ENCODE assay signal across 13 cellular contexts in genomic region chr6:82057846-82058554, GRCh38.
A peak's percentile ranks its signal among the peaks of the same experiment; 100 is the strongest.
DNase-seq lines count a peak whose midpoint lies in the region; ATAC-seq, FAIRE-seq and TF ChIP-seq lines count a peak whose summit lies in the region.
"Had no signal": no experiment of that assay in that cellular context is flagged by ENCODE, and none has a peak within 500 bp of the region (broad histone marks: within the 10 kb centered on the region; RNA-seq: fewer than 3 reads in every experiment).

No MANE protein-coding gene starts in this region.

- H3K9me3 ChIP-seq in keratinocyte (ENCODE audit: control insufficient read depth, low read depth, low read length) = no peaks in the 10 kb centered on the region
- no peaks in the 10 kb centered on the region for H3K9me3 ChIP-seq in MM.1S (replicated peaks; ENCODE audit: insufficient read depth, low read length)
- H3K9me3 ChIP-seq: mucosa of descending colon, tibial artery had no signal

- H3K4me1 ChIP-seq in keratinocyte (ENCODE audit: control insufficient read depth, extremely low read depth, insufficient read depth, low read length) (no peaks in the 10 kb centered on the region), MM.1S (ENCODE audit: low read length) (no peaks in the 10 kb centered on the region)

- no peak for ATAC-seq in GM21367 (IDR thresholded peaks at IDR 0.05; ENCODE audit: unreplicated experiment)
- ATAC-seq in GM18907 (IDR thresholded peaks at IDR 0.05; ENCODE audit: unreplicated experiment) = no peak
- ATAC-seq: HCT116, mucosa of descending colon had no signal

- H3K9me2 ChIP-seq in MM.1S (replicated peaks; ENCODE audit: insufficient read depth, low read length) = no peaks in the 10 kb centered on the region

- dilution Hi-C loops in keratinocyte (cut with MboI; ENCODE audit: extremely low pct_ligation_motif_present, low sequenced_read_pairs) = no loop called here

- TF ChIP-seq CTCF in keratinocyte (optimal IDR thresholded peaks at IDR 0.05 in 1 of 3, IDR thresholded peaks at IDR 0.05 in 1 of 3, conservative IDR thresholded peaks at IDR 0.05 in 1 of 3; ENCODE audit: extremely low read depth in 1 of 3, insufficient read depth in 2 of 3, low read length in 3 of 3) (no peak), MM.1S (IDR thresholded peaks at IDR 0.05; ENCODE audit: low read length) (no peak)

- peak; percentile 74 for DNase-seq in COLO829 (ENCODE audit: low spot score)
- peak; percentile 78 for DNase-seq in NCI-H1694 treated with DMSO at 0.1 percent for 48 hours (lab: John Stamatoyannopoulos, UW)
- peak; percentile 31 for DNase-seq in brain pericyte (ENCODE audit: low read depth, low spot score)
- no peak for DNase-seq in keratinocyte (ENCODE audit: low read depth, low spot score)
- DNase-seq in MM.1S = no peak
- DNase-seq in iPS-NIHi11 (ENCODE audit: low spot score) = no peak
- DNase-seq: activated naive CD4-positive, alpha-beta T cell treated with anti-CD3 and anti-CD28 coated beads, Interleukin-2, amount 50 U/mL, for 16 hours; CD8-positive, alpha-beta memory T cell; mucosa of descending colon; tibial artery had no signal

- H3K9me1 ChIP-seq in keratinocyte (ENCODE audit: control insufficient read depth, extremely low read depth, insufficient read depth, low read length) = no peaks in the 10 kb centered on the region

- H3K4me3 ChIP-seq in keratinocyte (ENCODE audit: control insufficient read depth in 2 of 3, extremely low read depth in 1 of 3, insufficient read depth in 2 of 3, low read depth in 1 of 3, low read length in 3 of 3) = no peak overlapping the region
- H3K4me3 ChIP-seq in MM.1S (ENCODE audit: low read length) = no peak overlapping the region
- H3K4me3 ChIP-seq: mucosa of descending colon, tibial artery had no signal

- no peak overlapping the region for H3K4me2 ChIP-seq in keratinocyte (ENCODE audit: control insufficient read depth, extremely low read depth, insufficient read depth, low read depth, low read length)
- no peak overlapping the region for H3K4me2 ChIP-seq in MM.1S (ENCODE audit: low read depth, low read length)

- H3K79me2 ChIP-seq in keratinocyte (ENCODE audit: control insufficient read depth, insufficient read depth, low read length) = no peaks in the 10 kb centered on the region
- H3K79me2 ChIP-seq in MM.1S (ENCODE audit: low read length) = no peaks in the 10 kb centered on the region

- H3K27ac ChIP-seq in keratinocyte (ENCODE audit: control insufficient read depth, insufficient read depth, low read length) (no peak overlapping the region), MM.1S (ENCODE audit: low read length) (no peak overlapping the region)
- H3K27ac ChIP-seq: tibial artery had no signal

- peak; percentile 48 for FAIRE-seq in keratinocyte (lab: Jason Lieb, UNC)

- H3F3A ChIP-seq in MM.1S (ENCODE audit: insufficient read depth, low read length) = no peaks in the 10 kb centered on the region

- H3K36me3 ChIP-seq in keratinocyte (ENCODE audit: control insufficient read depth in 2 of 2, extremely low read depth in 1 of 2, insufficient read depth in 2 of 2, low read length in 2 of 2) = no peaks in the 10 kb centered on the region
- no peaks in the 10 kb centered on the region for H3K36me3 ChIP-seq in MM.1S (replicated peaks; ENCODE audit: insufficient read depth, low read length)
- H3K36me3 ChIP-seq: tibial artery had no signal

- no peak overlapping the region for H3K9ac ChIP-seq in keratinocyte (ENCODE audit: control insufficient read depth, extremely low read depth, insufficient read depth, low read length)
- no peak overlapping the region for H3K9ac ChIP-seq in MM.1S (ENCODE audit: low read length)

- H3K27me3 ChIP-seq in keratinocyte (ENCODE audit: control insufficient read depth, extremely low read depth, insufficient read depth, low read length) = no peaks in the 10 kb centered on the region
- H3K27me3 ChIP-seq in MM.1S (replicated peaks; ENCODE audit: insufficient read depth, low read length) = no peaks in the 10 kb centered on the region
- H3K27me3 ChIP-seq: tibial artery had no signal

- H2AFZ ChIP-seq in keratinocyte (ENCODE audit: control insufficient read depth, low read length) (no peak overlapping the region), MM.1S (ENCODE audit: low read length) (no peak overlapping the region)

- no peaks in the 10 kb centered on the region for H4K20me1 ChIP-seq in keratinocyte (ENCODE audit: control insufficient read depth, extremely low read depth, insufficient read depth, low read length)
- no peaks in the 10 kb centered on the region for H4K20me1 ChIP-seq in MM.1S (ENCODE audit: insufficient read depth, low read length)

Comparison
In these comparisons a context has a peak if more than half of its experiments do, and no peak if none do; other contexts are left out.
1. DNase-seq: peak in COLO829 (single experiment), NCI-H1694 treated with DMSO at 0.1 percent for 48 hours (single experiment) and brain pericyte (single experiment); none in keratinocyte (single experiment), MM.1S (single experiment) and iPS-NIHi11 (single experiment).